In the genomic region with DNA sequence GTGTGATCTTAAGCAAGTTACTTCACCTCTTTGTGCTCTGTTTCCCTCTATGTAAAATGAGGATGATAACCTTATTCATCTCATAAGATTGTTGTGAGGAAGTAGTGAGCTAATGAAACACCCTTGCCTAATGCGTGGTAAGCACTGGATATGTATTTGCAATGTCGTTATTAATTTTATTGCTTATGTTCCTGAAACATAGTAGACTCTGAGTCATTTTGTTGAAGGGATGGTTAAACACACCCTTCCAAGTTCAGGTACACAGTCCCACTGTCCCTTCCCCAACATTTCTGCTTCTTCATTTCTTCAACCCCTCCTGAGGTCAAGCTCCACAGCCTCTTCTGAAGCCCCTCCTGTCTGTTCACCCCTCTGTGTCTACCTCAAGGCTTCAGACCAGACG, we compare ENCODE assay signal across 23 cellular contexts. TPM values are rescaled to one million over a fixed set of nuclear protein-coding genes. Genes with fewer than 3 reads are reported as not detected.
DNase-seq lines count a peak whose midpoint lies in the region; ATAC-seq, FAIRE-seq and TF ChIP-seq lines count a peak whose summit lies in the region.
"Had no signal": no experiment of that assay in that cellular context is flagged by ENCODE, and none has a peak within 500 bp of the region (broad histone marks: within the 10 kb centered on the region; RNA-seq: fewer than 3 reads in every experiment).

No MANE protein-coding gene starts in this region.

- H3K9me3 Mint-ChIP-seq in Caco-2 (ENCODE audit: unreplicated experiment) (no peaks in the 10 kb centered on the region), neural progenitor cell (no peaks in the 10 kb centered on the region)
- H3K9me3 Mint-ChIP-seq: CD4-positive, alpha-beta memory T cell; CD8-positive, alpha-beta memory T cell had no signal

- in situ Hi-C loops in K562 (cut with MboI), result no loop called here

- WGBS in K562 (ENCODE audit: insufficient coverage, low coverage, missing lambda C conversion rate), result 0% methylated on average over 3 of the region's 3 CpGs

- H3K27ac Mint-ChIP-seq in Caco-2 (ENCODE audit: unreplicated experiment) (peak overlapping the region; percentile 46), neural progenitor cell (no peak overlapping the region)
- H3K27ac Mint-ChIP-seq: CD14-positive monocyte; CD4-positive, alpha-beta memory T cell; CD4-positive, CD25-positive, alpha-beta regulatory T cell; CD8-positive, alpha-beta memory T cell had no signal

- intact Hi-C loops in Caco-2 (cut with micrococcal nuclease; ENCODE audit: unreplicated experiment) (no loop called here), K562 (cut with micrococcal nuclease) (no loop called here)

- no peak overlapping the region for H2AFZ ChIP-seq in K562 (ENCODE audit: low read depth, low read length)
- no peak overlapping the region for H2AFZ ChIP-seq in neural progenitor cell (replicated peaks)

- H3K79me2 ChIP-seq in K562 (ENCODE audit: control insufficient read depth, insufficient read depth, low read length) (no peaks in the 10 kb centered on the region), neural progenitor cell (ENCODE audit: low read depth) (no peaks in the 10 kb centered on the region)

- H3K9ac ChIP-seq in K562 (ENCODE audit: insufficient read depth in 1 of 2, low read depth in 2 of 2, low read length in 2 of 2) (no peak overlapping the region), neural progenitor cell (no peak overlapping the region)
- H3K9ac ChIP-seq: BLaER1 had no signal

- CTCF ChIA-PET in Caco-2 (lab: Charles Lee), result no interaction called here
- CTCF ChIA-PET in K562 (lab: Yijun Ruan, JAX; ENCODE audit: low intra/inter-chr PET ratio), result no interaction called here

- FAIRE-seq in K562 (lab: Jason Lieb, UNC), result no peak
- FAIRE-seq: A549, D721Med, G401.6, GM12891, GM19239 had no signal

- TF ChIP-seq EP300 in K562 (IDR thresholded peaks at IDR 0.05; ENCODE audit: low read length), result no peak

- H4K20me1 ChIP-seq in K562 (replicated peaks; ENCODE audit: control insufficient read depth, insufficient read depth, low read length) (peaks cover 8% of the 10 kb centered on the region; the same call in 1 of the 2 replicates), neural progenitor cell (ENCODE audit: low read depth) (no peaks in the 10 kb centered on the region)
- H4K20me1 ChIP-seq: BLaER1 had no signal

- no peak for DNase-seq in Caco-2
- DNase-seq in K562 (ENCODE audit: extremely low read depth in 1 of 4, low spot score in 3 of 4), result no peak
- no peak for DNase-seq in neural progenitor cell (ENCODE audit: low spot score)
- no peak for DNase-seq in NCI-H748 treated with DMSO at 0.1 percent for 48 hours (lab: John Stamatoyannopoulos, UW)
- no peak for DNase-seq in AG08395 (ENCODE audit: low spot score)
- DNase-seq: BE2C; C1 segment of cervical spinal cord; Calu3; CD4-positive, alpha-beta memory T cell; CD4-positive, CD25-positive, alpha-beta regulatory T cell; CD8-positive, alpha-beta memory T cell; COR-L47; DMS79 treated with DMSO at 0.1 percent for 48 hours; GF-D8 had no signal

- no peak overlapping the region for H3K27ac ChIP-seq in K562 (ENCODE audit: extremely low read depth, low read depth, low read length)
- H3K27ac ChIP-seq in neural progenitor cell, result no peak overlapping the region
- H3K27ac ChIP-seq: 22Rv1, A549, BLaER1 had no signal

- no peak for TF ChIP-seq RAD21 in K562 (CRISPR knock-in tag; conservative IDR thresholded peaks at IDR 0.05 in 1 of 2, IDR thresholded peaks at IDR 0.05 in 1 of 2)

- peaks cover 33% of the 10 kb centered on the region for H3F3A ChIP-seq in neural progenitor cell (ENCODE audit: low read depth)

- H3K4me1 Mint-ChIP-seq in Caco-2 (ENCODE audit: low read depth, unreplicated experiment) (no peaks in the 10 kb centered on the region), neural progenitor cell (peaks cover 29% of the 10 kb centered on the region)
- H3K4me1 Mint-ChIP-seq: CD14-positive monocyte; CD4-positive, alpha-beta memory T cell; CD4-positive, CD25-positive, alpha-beta regulatory T cell; CD8-positive, alpha-beta memory T cell had no signal

- H3K36me3 ChIP-seq in Caco-2 (ENCODE audit: control insufficient read depth, insufficient read depth, low read length) (no peaks in the 10 kb centered on the region), K562 (ENCODE audit: control insufficient read depth, insufficient read depth, low read length) (no peaks in the 10 kb centered on the region), neural progenitor cell (no peaks in the 10 kb centered on the region)
- H3K36me3 ChIP-seq: BE2C, BLaER1 had no signal

- no TSS peak for BruUV-seq in Caco-2 (replicated peaks; lab: Mats Ljungman, UMichigan)
- BruUV-seq in K562 (replicated peaks; lab: Mats Ljungman, UMichigan), result no TSS peak

- H3K27me3 ChIP-seq in Caco-2 (replicated peaks; ENCODE audit: control insufficient read depth, insufficient read depth, low read length) (no peaks in the 10 kb centered on the region), K562 (ENCODE audit: control insufficient read depth in 2 of 2, insufficient read depth in 2 of 2, low read length in 2 of 2) (peaks cover 21 to 74% of the 10 kb centered on the region in 2 experiments), neural progenitor cell (no peaks in the 10 kb centered on the region)
- H3K27me3 ChIP-seq: BE2C, BLaER1 had no signal

- H3K27me3 Mint-ChIP-seq in Caco-2 (ENCODE audit: insufficient read depth, unreplicated experiment), result no peaks in the 10 kb centered on the region
- peaks cover 25% of the 10 kb centered on the region for H3K27me3 Mint-ChIP-seq in neural progenitor cell (ENCODE audit: insufficient read depth, low read depth)

- TF ChIP-seq CTCF in Caco-2 (IDR thresholded peaks at IDR 0.05; ENCODE audit: insufficient read depth in 1 of 2, low read depth in 1 of 2, low read length in 1 of 2, severe bottlenecking in 1 of 2, unreplicated experiment in 1 of 2) (no peak), K562 (IDR thresholded peaks at IDR 0.05 in 2 of 3, conservative IDR thresholded peaks at IDR 0.05 in 1 of 3; ENCODE audit: insufficient read depth in 2 of 3, low read depth in 1 of 3, low read length in 3 of 3) (no peak), neural progenitor cell (IDR thresholded peaks at IDR 0.05) (no peak)

- POLR2A ChIA-PET in Caco-2 (lab: Charles Lee), result no interaction called here
- POLR2A ChIA-PET in K562 (lab: Yijun Ruan, JAX), result no interaction called here

- H3K4me1 ChIP-seq in Caco-2 (0 out of 2 replicates have a peak, but pooled peaks cover under 1% of the 10 kb centered on the region), K562 (replicated peaks in 1 of 2; ENCODE audit: control insufficient read depth in 2 of 2, insufficient read depth in 2 of 2, low read length in 2 of 2) (no peaks in the 10 kb centered on the region), neural progenitor cell (peaks cover 49% of the 10 kb centered on the region)
- H3K4me1 ChIP-seq: A549, BLaER1 had no signal

- H3K36me3 Mint-ChIP-seq in Caco-2 (ENCODE audit: insufficient read depth, unreplicated experiment), result no peaks in the 10 kb centered on the region
- no peaks in the 10 kb centered on the region for H3K36me3 Mint-ChIP-seq in neural progenitor cell
- H3K36me3 Mint-ChIP-seq: CD14-positive monocyte; CD4-positive, alpha-beta memory T cell; CD4-positive, CD25-positive, alpha-beta regulatory T cell; CD8-positive, alpha-beta memory T cell had no signal

- H3K9me1 ChIP-seq in K562 (ENCODE audit: control insufficient read depth, insufficient read depth, low read length), result no peaks in the 10 kb centered on the region

- TF ChIP-seq POLR2A in K562 (conservative IDR thresholded peaks at IDR 0.05), result no peak

- H3K9me3 ChIP-seq in Caco-2 (no peaks in the 10 kb centered on the region), K562 (replicated peaks; ENCODE audit: control insufficient read depth, insufficient read depth, low read depth, low read length) (no peaks in the 10 kb centered on the region), neural progenitor cell (ENCODE audit: low read depth) (no peaks in the 10 kb centered on the region)
- H3K9me3 ChIP-seq: BE2C had no signal

- H3K4me3 ChIP-seq in Caco-2 (ENCODE audit: low read depth, low read length) (no peak overlapping the region), K562 (no peak overlapping the region), neural progenitor cell (no peak overlapping the region)
- H3K4me3 ChIP-seq: A549, BLaER1 had no signal

- no peak overlapping the region for H3K4me2 ChIP-seq in K562 (ENCODE audit: insufficient read depth, low read length)
- H3K4me2 ChIP-seq in neural progenitor cell, result no peak overlapping the region
- H3K4me2 ChIP-seq: A549, BLaER1 had no signal

- ATAC-seq in K562 (no peak), HG03442 (IDR thresholded peaks at IDR 0.05; ENCODE audit: unreplicated experiment) (no peak)
- ATAC-seq: A549 had no signal

- H3K4me3 Mint-ChIP-seq in Caco-2 (ENCODE audit: unreplicated experiment), result no peak overlapping the region
- H3K4me3 Mint-ChIP-seq in neural progenitor cell, result peak overlapping the region; percentile 34
- H3K4me3 Mint-ChIP-seq: CD14-positive monocyte; CD4-positive, alpha-beta memory T cell; CD4-positive, CD25-positive, alpha-beta regulatory T cell; CD8-positive, alpha-beta memory T cell had no signal

TF ChIP-seq in K562, 482 proteins besides CTCF, POLR2A, EP300 and RAD21:
- TF ChIP-seq ZFP36 (IDR thresholded peaks at IDR 0.05; ENCODE audit: low read depth, low read length, partially characterized antibody) (peak; percentile 19), RBM25 (IDR thresholded peaks at IDR 0.05; ENCODE audit: low read depth, low read length, severe bottlenecking) (peak; percentile 4), ZKSCAN1 (IDR thresholded peaks at IDR 0.05; ENCODE audit: low read depth, low read length) (no peak)

RNA-seq across cellular contexts. Expression of gene FAM222A, which starts 40.2 kb away (rescaled TPM):
- total RNA-seq in Caco-2 (2022) (17.4 and 18.0 TPM in 2 replicates), K562 (2014; rRNA removed) (0.14 and 0.49 TPM in 2 replicates), K562 (2014; rRNA removed; fragmentation: Illumina TruSeq; extraction: Trizol) (0.06 and 0.07 TPM in 2 replicates), K562 (2015; rRNA removed; fragmentation: Illumina TruSeq; extraction: Trizol) (0.26 and 0.36 TPM in 2 replicates), K562 (2021) (0.29 and 0.83 TPM in 2 replicates), neural progenitor cell (ENCODE audit: low replicate concordance) (2.5 and 10.6 TPM in 2 replicates)
- 0.21 TPM in 1 of 2 replicates, not detected in the other for total RNA-seq in K562 (2011; cell fraction: chromatin; rRNA removed; ENCODE audit: low replicate concordance)
- 0.33 and 0.39 TPM in 2 replicates for total RNA-seq in K562 (2011; cell fraction: nucleolus; rRNA removed)
- total RNA-seq in K562 (2011; cell fraction: nucleoplasm; rRNA removed), result not detected in 2 replicates
- polyA plus RNA-seq in K562 (2011; rRNA removed) (0.04 and 0.05 TPM in 2 replicates), K562 (2014; fragmentation: Illumina TruSeq; extraction: Trizol) (0.10 and 0.18 TPM in 2 replicates), K562 (2014; fragmentation: Nextera tagmentation; extraction: Ambion mirVana) (under 1 TPM in 1 of 2 experiments, not detected in 1; 0.03 TPM), K562 (2014; rRNA removed) (0.11 and 0.36 TPM in 2 replicates)
- polyA plus RNA-seq in K562 (2011; cell fraction: cytosol; rRNA removed), result 0.10 and 0.46 TPM in 2 replicates
- 0.06 and 0.18 TPM in 2 replicates for polyA plus RNA-seq in K562 (2011; cell fraction: nucleus; rRNA removed)
- polyA plus RNA-seq in K562 (2012), result 0.35 and 0.40 TPM in 2 replicates
- polyA minus RNA-seq in K562 (2011; rRNA and poly(A)+ RNA removed), result 0.06 TPM in 1 of 2 replicates, not detected in the other
- 0.29 TPM in 1 of 2 replicates, not detected in the other for polyA minus RNA-seq in K562 (2011; cell fraction: cytosol; rRNA and poly(A)+ RNA removed)
- polyA minus RNA-seq in K562 (2011; cell fraction: nucleus; rRNA and poly(A)+ RNA removed), result 0.40 and 0.56 TPM in 2 replicates
- polyA plus RNA-seq: CD14-positive monocyte had no signal
